Comparison of ENCODE assay signal across 29 cellular contexts in the genomic region with DNA sequence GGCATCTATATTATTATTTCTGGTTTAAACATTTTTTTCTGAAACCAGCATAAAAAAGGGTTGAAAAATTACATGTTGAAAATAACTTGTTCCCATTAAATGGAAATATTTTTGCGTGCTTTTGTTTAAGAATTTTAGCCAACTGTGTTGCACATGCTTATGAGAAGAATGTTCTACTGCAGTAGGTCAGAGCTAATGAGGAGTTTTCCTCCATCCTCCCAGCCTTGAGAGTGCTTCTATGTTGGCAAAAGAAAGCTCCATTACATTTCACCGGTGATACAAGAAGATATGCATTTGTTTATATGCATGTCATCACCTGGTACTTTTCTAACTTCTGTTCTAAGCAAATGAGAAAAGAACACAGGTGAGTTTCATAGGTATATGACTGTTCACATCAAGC. TPM values are rescaled to one million over a fixed set of nuclear protein-coding genes. Genes with fewer than 3 reads are reported as not detected.
"Had no signal": no experiment of that assay in that cellular context is flagged by ENCODE, and none has a peak within 500 bp of the region (broad histone marks: within the 10 kb centered on the region; RNA-seq: fewer than 3 reads in every experiment).

No MANE protein-coding gene starts in this region.

- H3K27ac Mint-ChIP-seq: activated CD4-positive, alpha-beta T cell treated with anti-CD3 and anti-CD28 coated beads, Interleukin-2, amount 10 ng/mL, durations not matched to agents 7 days and 5 days; activated CD8-positive, alpha-beta T cell treated with anti-CD3 and anti-CD28 coated beads, Interleukin-2, amount 10 ng/mL, durations not matched to agents 7 days and 5 days; activated naive CD4-positive, alpha-beta T cell treated with anti-CD3 and anti-CD28 coated beads, Interleukin-2, amount 50 U/mL, for 24 hours; activated T-cell treated with anti-CD3 and anti-CD28 coated beads, Interleukin-2, amount 50 U/mL, for 24 hours; activated T-helper 2 cell treated with anti-CD3 and anti-CD28 coated beads, Interferon-gamma antibody, Interleukin-2, Interleukin-4, amounts not matched to agents 10 μg/mL and 5 μg/mL and 100 μg/mL, durations not matched to agents 14 hours and 24 hours and 36 hours; T-helper 1 cell treated with Interleukin-12 subunit alpha and Interleukin-12 subunit beta and Interleukin-4 antibody, amounts not matched to agents 30 μg/mL and 1 μg/mL, for 36 hours; T-helper 2 cell treated with Interferon-gamma antibody and Interleukin-4, amounts not matched to agents 5 μg/mL and 100 μg/mL, for 36 hours had no signal

- H3K9me3 ChIP-seq: adrenal gland, Peyer's patch, SJSA1, SK-N-SH had no signal

- H3K27ac ChIP-seq: adrenal gland, brain microvascular endothelial cell, cardiac muscle cell, Peyer's patch, SJSA1 had no signal

- FAIRE-seq: TTC549 had no signal

- H3K4me1 Mint-ChIP-seq: activated CD4-positive, alpha-beta T cell treated with anti-CD3 and anti-CD28 coated beads, Interleukin-2, amount 10 ng/mL, durations not matched to agents 7 days and 5 days; activated naive CD4-positive, alpha-beta T cell treated with anti-CD3 and anti-CD28 coated beads, Interleukin-2, amount 50 U/mL, for 24 hours; central memory CD8-positive, alpha-beta T cell had no signal

- H3K9ac ChIP-seq: SK-N-SH had no signal

- H3K27me3 Mint-ChIP-seq: activated CD4-positive, alpha-beta T cell treated with anti-CD3 and anti-CD28 coated beads, Interleukin-2, amount 10 ng/mL, durations not matched to agents 7 days and 5 days had no signal

- H3K36me3 Mint-ChIP-seq: activated naive CD4-positive, alpha-beta T cell treated with anti-CD3 and anti-CD28 coated beads, Interleukin-2, amount 50 U/mL, for 24 hours had no signal

- H3K4me2 ChIP-seq: SK-N-SH had no signal

- H3K36me3 ChIP-seq: adrenal gland, brain microvascular endothelial cell, cardiac muscle cell, Peyer's patch, SJSA1 had no signal

- H3K4me3 ChIP-seq: adrenal gland, cardiac muscle cell, Peyer's patch, SJSA1 had no signal

- H3K4me1 ChIP-seq: SJSA1 had no signal

- H3K9me3 Mint-ChIP-seq: activated T-cell treated with anti-CD3 and anti-CD28 coated beads, Interleukin-2, amount 50 U/mL, for 24 hours; activated T-helper 2 cell treated with anti-CD3 and anti-CD28 coated beads, Interferon-gamma antibody, Interleukin-2, Interleukin-4, amounts not matched to agents 10 μg/mL and 5 μg/mL and 100 μg/mL, durations not matched to agents 14 hours and 24 hours and 36 hours; T-helper 1 cell treated with Interleukin-12 subunit alpha and Interleukin-12 subunit beta and Interleukin-4 antibody, amounts not matched to agents 30 μg/mL and 1 μg/mL, for 36 hours; T-helper 2 cell treated with Interferon-gamma antibody and Interleukin-4, amounts not matched to agents 5 μg/mL and 100 μg/mL, for 36 hours had no signal

- DNase-seq: activated CD4-positive, alpha-beta T cell treated with anti-CD3 and anti-CD28 coated beads, Interleukin-2, amount 10 ng/mL, durations not matched to agents 7 days and 5 days; activated CD4-positive, alpha-beta T cell treated with anti-CD3 and anti-CD28 coated beads, Interleukin-2, amount 50 U/mL, for 48 hours; activated CD8-positive, alpha-beta T cell treated with anti-CD3 and anti-CD28 coated beads, Interleukin-2, amount 10 ng/mL, durations not matched to agents 7 days and 5 days; activated gamma-delta T cell; activated naive CD4-positive, alpha-beta T cell treated with Interleukin-2 at 50 U/mL for 16 hours; activated T-cell treated with anti-CD3 and anti-CD28 coated beads, Interleukin-2, amount 50 U/mL, for 24 hours; NCI-H1092 treated with DMSO at 0.1 percent for 48 hours; NCI-H1417 treated with DMSO at 0.1 percent for 48 hours; NCI-H187 treated with DMSO at 0.1 percent for 48 hours; NCI-H2081; NCI-H345; NCI-H524 treated with DMSO at 0.1 percent for 48 hours; Peyer's patch; SHP77 treated with DMSO at 0.1 percent for 48 hours; SK-N-SH had no signal

- H3K4me3 Mint-ChIP-seq: activated CD4-positive, alpha-beta T cell treated with anti-CD3 and anti-CD28 coated beads, Interleukin-2, amount 10 ng/mL, durations not matched to agents 7 days and 5 days; activated CD8-positive, alpha-beta T cell treated with anti-CD3 and anti-CD28 coated beads, Interleukin-2, amount 10 ng/mL, durations not matched to agents 7 days and 5 days; activated naive CD4-positive, alpha-beta T cell treated with anti-CD3 and anti-CD28 coated beads, Interleukin-2, amount 50 U/mL, for 24 hours; activated T-cell treated with anti-CD3 and anti-CD28 coated beads, Interleukin-2, amount 50 U/mL, for 24 hours; central memory CD8-positive, alpha-beta T cell; T-helper 1 cell treated with Interleukin-12 subunit alpha and Interleukin-12 subunit beta and Interleukin-4 antibody, amounts not matched to agents 30 μg/mL and 1 μg/mL, for 36 hours; T-helper 2 cell treated with Interferon-gamma antibody and Interleukin-4, amounts not matched to agents 5 μg/mL and 100 μg/mL, for 36 hours had no signal

- ATAC-seq: activated CD8-positive, alpha-beta T cell treated with anti-CD3 and anti-CD28 coated beads, Interleukin-2, amount 10 ng/mL, durations not matched to agents 7 days and 5 days; PC-3 had no signal

- H3K27me3 ChIP-seq: adrenal gland, brain microvascular endothelial cell, cardiac muscle cell, Peyer's patch, SJSA1 had no signal

RNA-seq across cellular contexts. Expression of gene TDO2, which starts 13.6 kb away (rescaled TPM):
- total RNA-seq: activated CD4-positive, alpha-beta T cell treated with anti-CD3 and anti-CD28 coated beads, Interleukin-2, amount 10 ng/mL, durations not matched to agents 7 days and 5 days; activated CD8-positive, alpha-beta T cell treated with anti-CD3 and anti-CD28 coated beads, Interleukin-2, amount 10 ng/mL, durations not matched to agents 7 days and 5 days; activated T-helper 2 cell treated with anti-CD3 and anti-CD28 coated beads, Interferon-gamma antibody, Interleukin-2, Interleukin-4, amounts not matched to agents 10 μg/mL and 5 μg/mL and 100 μg/mL, durations not matched to agents 14 hours and 24 hours and 36 hours; chondrocyte; PC-3 had no signal
- polyA plus RNA-seq: SK-N-SH had no signal

RNA-seq across cellular contexts. Expression of gene ASIC5, which starts 23.9 kb away (rescaled TPM):
- total RNA-seq: activated CD4-positive, alpha-beta T cell treated with anti-CD3 and anti-CD28 coated beads, Interleukin-2, amount 10 ng/mL, durations not matched to agents 7 days and 5 days; activated CD8-positive, alpha-beta T cell treated with anti-CD3 and anti-CD28 coated beads, Interleukin-2, amount 10 ng/mL, durations not matched to agents 7 days and 5 days; activated T-helper 2 cell treated with anti-CD3 and anti-CD28 coated beads, Interferon-gamma antibody, Interleukin-2, Interleukin-4, amounts not matched to agents 10 μg/mL and 5 μg/mL and 100 μg/mL, durations not matched to agents 14 hours and 24 hours and 36 hours; adrenal gland; cardiac muscle cell; chondrocyte; LHCN-M2; NCI-H460; PC-3; Peyer's patch; SJSA1 had no signal
- polyA plus RNA-seq: adrenal gland, cardiac muscle cell, SK-N-SH had no signal
